Comparison of ENCODE assay signal across 8 cellular contexts in the genomic region with DNA sequence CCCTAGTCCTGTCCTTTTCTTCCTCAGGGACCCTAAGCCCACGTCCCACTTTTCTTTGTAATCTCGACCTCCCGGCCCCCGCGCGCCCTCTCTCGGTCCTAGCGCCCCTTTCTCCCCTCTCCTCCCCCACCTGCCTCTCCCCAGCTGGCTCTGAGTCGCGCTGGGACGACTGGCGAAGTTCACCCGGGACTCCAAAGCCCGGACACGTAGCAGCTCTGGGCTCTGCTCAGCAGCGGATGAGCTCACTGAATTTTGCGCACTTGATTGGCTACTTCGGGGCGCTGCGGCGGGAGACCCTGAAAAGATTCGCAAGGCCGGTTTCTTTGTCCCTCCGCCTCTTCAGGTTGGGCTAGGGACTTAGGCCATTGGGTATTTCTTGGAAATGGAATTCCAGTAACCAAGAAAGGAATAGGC. TPM values are rescaled to one million over a fixed set of nuclear protein-coding genes. Genes with fewer than 3 reads are reported as not detected.
DNase-seq lines count a peak whose midpoint lies in the region; ATAC-seq and TF ChIP-seq lines count a peak whose summit lies in the region.

No MANE protein-coding gene starts in this region.

- TF ChIP-seq POLR2A in spleen (IDR thresholded peaks at IDR 0.05): no peak

- H3K27ac ChIP-seq in iPS-20b (ENCODE audit: low read length) (peak overlapping the region; percentile 86), spleen (peak overlapping the region in 2 of 8 donors; percentile 43 to 50)

- ATAC-seq in GM19351 (IDR thresholded peaks at IDR 0.05; ENCODE audit: unreplicated experiment) (peak; percentile 99), HG03521 (IDR thresholded peaks at IDR 0.05; ENCODE audit: unreplicated experiment) (peak; percentile 92)

- H3K36me3 ChIP-seq in iPS-20b (ENCODE audit: insufficient read depth, low read depth, low read length) (no peaks in the 10 kb centered on the region), spleen (no peaks in the 10 kb centered on the region)

- peak overlapping the region; percentile 22 for H3K4me3 ChIP-seq in astrocyte of the cerebellum (ENCODE audit: low read depth, low read length)
- H3K4me3 ChIP-seq in iPS-20b (ENCODE audit: low read length): peak overlapping the region; percentile 86
- peak overlapping the region in 5 of 8 donors; percentile 12 to 60 (median 29) for H3K4me3 ChIP-seq in spleen

- DNase-seq in DMS114 treated with DMSO at 0.1 percent for 48 hours (lab: John Stamatoyannopoulos, UW; ENCODE audit: unreplicated experiment) (peak; percentile 58), astrocyte of the cerebellum (ENCODE audit: low read depth) (peak; percentile 4), spleen (peak; percentile 90), inferior parietal cortex (ENCODE audit: extremely low spot score) (no peak), HT-29 (ENCODE audit: low spot score) (no peak)

- WGBS in spleen, 5 donors: 1% methylated on average over 24 of the region's 24 CpGs

- H3K27me3 ChIP-seq in iPS-20b (ENCODE audit: insufficient read depth, low read length) (peaks cover 11% of the 10 kb centered on the region), spleen (replicated peaks in 1 of 7) (peaks cover 0 to 33% (median 4%) of the 10 kb centered on the region in 7 donors)

- peaks cover 12% of the 10 kb centered on the region; the same call in 1 of the 2 replicates for H3K4me1 ChIP-seq in iPS-20b (ENCODE audit: insufficient read depth, low read length)
- peaks cover 0 to 19% (median 11%) of the 10 kb centered on the region in 6 donors for H3K4me1 ChIP-seq in spleen

- in situ Hi-C loops in astrocyte of the cerebellum (cut with HindIII; ENCODE audit: low sequenced_read_pairs): no loop called here

- intact Hi-C loops in spleen (cut with DNase I; ENCODE audit: low total_unique reads): no loop called here

- H3K9ac ChIP-seq in iPS-20b (ENCODE audit: low read depth, low read length): peak overlapping the region; percentile 75; the same call in 1 of the 2 replicates

- no peak for TF ChIP-seq CTCF in astrocyte of the cerebellum (IDR thresholded peaks at IDR 0.05; ENCODE audit: low read depth, low read length, missing control alignments)
- no peak for TF ChIP-seq CTCF in spleen (IDR thresholded peaks at IDR 0.05 in 8 of 11, conservative IDR thresholded peaks at IDR 0.05 in 3 of 11)

- H3K9me3 ChIP-seq in iPS-20b (ENCODE audit: insufficient read depth, low read depth, low read length) (no peaks in the 10 kb centered on the region), spleen (no peaks in the 10 kb centered on the region)

RNA-seq across cellular contexts. Expression of gene ACKR1, which starts 16.3 kb away (rescaled TPM):
- total RNA-seq in spleen: 100 to 1,000 TPM in 5 of 7 donors, 10 to 100 TPM in 2; 76.0 to 141 (median 111) TPM
- 10 to 100 TPM; 17.6 to 68.3 (median 41.1) TPM for polyA plus RNA-seq in spleen
- total RNA-seq in HT-29 (2014; rRNA removed; shearing (Covaris generic)): not detected in 2 replicates

RNA-seq across cellular contexts. Expression of gene CADM3, which starts 17.0 kb away (rescaled TPM):
- total RNA-seq in spleen: 1 to 10 TPM in 6 of 7 donors, under 1 TPM in 1; 0.92 to 6.8 (median 4.0) TPM
- polyA plus RNA-seq in spleen: 1 to 10 TPM; 4.1 to 6.3 (median 4.5) TPM
- total RNA-seq in HT-29 (2014; rRNA removed; shearing (Covaris generic)): not detected in 2 replicates

Comparison
In these comparisons a context has a peak if more than half of its experiments do, and no peak if none do; other contexts are left out.
1. DNase-seq: peak in DMS114 treated with DMSO at 0.1 percent for 48 hours (single experiment), astrocyte of the cerebellum (single experiment) and spleen (single experiment); none in inferior parietal cortex (single experiment) and HT-29 (single experiment).
2. H3K4me3 ChIP-seq: peak in every context shown above with its lines; median percentile 86 in iPS-20b; 29 in spleen; 22 in astrocyte of the cerebellum.
3. RNA of gene ACKR1, which starts 16.3 kb away (total RNA-seq): 76.0 to 141 TPM in spleen; not detected in HT-29; every median in the first group is over 10 times any median in the second.